25 cellular contexts compared by ENCODE assay signal in genomic region chr3:143484851-143485512, GRCh38.
DNase-seq lines count a peak whose midpoint lies in the region; ATAC-seq and TF ChIP-seq lines count a peak whose summit lies in the region.
"Had no signal": no experiment of that assay in that cellular context is flagged by ENCODE, and none has a peak within 500 bp of the region (broad histone marks: within the 10 kb centered on the region; RNA-seq: fewer than 3 reads in every experiment).

No MANE protein-coding gene starts in this region.

- no peak for TF ChIP-seq EP300 in stomach (IDR thresholded peaks at IDR 0.05)

- no peak overlapping the region for H3K27ac ChIP-seq in stomach
- H3K27ac ChIP-seq: gastrocnemius medialis, psoas muscle, skin epidermis, thoracic aorta had no signal

- intact Hi-C loops in stomach (cut with DNase I; ENCODE audit: low total_unique reads) = no loop called here

- no peaks in the 10 kb centered on the region for H3K9me3 ChIP-seq in stomach
- H3K9me3 ChIP-seq: gastrocnemius medialis, psoas muscle, thoracic aorta had no signal

- peaks cover 0 to 6% (median 0%) of the 10 kb centered on the region in 4 donors for H3K4me1 ChIP-seq in stomach
- H3K4me1 ChIP-seq: gastrocnemius medialis, psoas muscle had no signal

- no peak for TF ChIP-seq CTCF in stomach (IDR thresholded peaks at IDR 0.05)

- ATAC-seq in HG03342 (IDR thresholded peaks at IDR 0.05; ENCODE audit: unreplicated experiment) = no peak
- ATAC-seq: CD8-positive, alpha-beta T cell; gastrocnemius medialis; psoas muscle; stimulated activated effector memory CD8-positive, alpha-beta T cell treated with anti-CD3 and anti-CD28 coated beads, Interleukin-12 subunit alpha, Interleukin-12 subunit beta, amount 100 ng/mL, for 72 hours had no signal

- no peak overlapping the region for H3K4me3 ChIP-seq in stomach
- H3K4me3 ChIP-seq: gastrocnemius medialis, psoas muscle, skin epidermis, thoracic aorta had no signal

- 64 to 82% (median 70%) methylated on average over 4 of the region's 4 CpGs for WGBS in stomach, 5 donors

- no peaks in the 10 kb centered on the region for H3K36me3 ChIP-seq in stomach
- H3K36me3 ChIP-seq: gastrocnemius medialis, thoracic aorta had no signal

- H3K27me3 ChIP-seq in stomach = no peaks in the 10 kb centered on the region
- H3K27me3 ChIP-seq: gastrocnemius medialis had no signal

- peak; percentile 22 for DNase-seq in EH (ENCODE audit: low read depth)
- peak; percentile 25 for DNase-seq in M059J (ENCODE audit: low read depth)
- peak; percentile 8 for DNase-seq in amniotic epithelial cell (ENCODE audit: low read depth)
- DNase-seq in kidney tubule cell (ENCODE audit: low spot score) = peak; percentile 59
- DNase-seq in stomach = no peak
- DNase-seq in activated T-cell treated with anti-CD3 and anti-CD28 coated beads for 4 hours = no peak
- DNase-seq in central memory CD4-positive, alpha-beta T cell = no peak
- DNase-seq: activated CD4-positive, CD25-positive, alpha-beta regulatory T cell treated with anti-CD3 and anti-CD28 coated beads, Interleukin-2, amount 50 U/mL, for 72 hours; activated naive CD4-positive, alpha-beta T cell treated with anti-CD3 and anti-CD28 coated beads for 36 hours; activated T-cell treated with anti-CD3 and anti-CD28 coated beads, Interleukin-2, amount 50 U/mL, for 48 hours; anterior cingulate cortex; CD8-positive, alpha-beta T cell; erythroblast; gastrocnemius medialis; GF-D8; mammary epithelial cell; NCI-H1105 treated with DMSO at 0.1 percent for 48 hours; NCI-H2081; NCI-H446; psoas muscle; stimulated activated CD4-positive, alpha-beta T cell treated with anti-CD3 and anti-CD28 coated beads, Interleukin-1b, Interleukin-23, amount 100 ng/mL, for 48 hours had no signal

- TF ChIP-seq POLR2A in stomach (IDR thresholded peaks at IDR 0.05) = no peak

Comparison
In these comparisons a context has a peak if more than half of its experiments do, and no peak if none do; other contexts are left out.
1. DNase-seq: peak in EH (single experiment), M059J (single experiment), amniotic epithelial cell (single experiment) and kidney tubule cell (single experiment); none in stomach (single experiment), activated T-cell treated with anti-CD3 and anti-CD28 coated beads for 4 hours (single experiment) and central memory CD4-positive, alpha-beta T cell (single experiment).